In the genomic region with DNA sequence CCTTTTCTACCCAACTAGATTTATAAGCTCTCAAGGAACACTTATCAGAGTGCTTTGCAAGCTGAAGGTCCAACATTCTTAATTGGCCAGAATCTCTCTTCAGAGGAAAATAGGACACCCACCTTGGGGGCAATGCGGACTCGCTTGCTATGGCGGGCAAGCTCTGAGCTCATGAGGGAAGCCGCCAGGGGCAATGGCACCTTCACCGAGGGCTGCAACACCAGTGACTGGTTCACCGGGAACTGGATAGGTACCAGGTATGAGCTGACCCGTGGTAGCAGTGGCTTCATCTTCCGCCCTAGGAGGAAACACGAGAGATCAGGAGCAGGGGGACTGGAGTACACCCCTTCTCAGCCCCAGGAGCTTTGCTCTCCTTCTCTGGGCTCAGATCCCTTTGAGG, we compare ENCODE assay signal across 17 cellular contexts. TPM values are rescaled to one million over a fixed set of nuclear protein-coding genes. Genes with fewer than 3 reads are reported as not detected.
DNase-seq lines count a peak whose midpoint lies in the region; ATAC-seq and TF ChIP-seq lines count a peak whose summit lies in the region.
"Had no signal": no experiment of that assay in that cellular context is flagged by ENCODE, and none has a peak within 500 bp of the region (broad histone marks: within the 10 kb centered on the region; RNA-seq: fewer than 3 reads in every experiment).

No MANE protein-coding gene starts in this region.

- intact Hi-C loops in posterior vena cava (cut with DNase I): loop anchor here in 1 of 2 donors (2.0 kb wide), 1 partner anchor 41 kb away; no protein-coding TSS in a partner anchor

- H3K4me1 Mint-ChIP-seq in activated naive CD4-positive, alpha-beta T cell treated with anti-CD3 and anti-CD28 coated beads, Interleukin-2, amount 10 ng/mL, durations not matched to agents 7 days and 5 days: peaks cover 2% of the 10 kb centered on the region
- peaks cover 6% of the 10 kb centered on the region for H3K4me1 Mint-ChIP-seq in T-helper 17 cell
- H3K4me1 Mint-ChIP-seq: CD14-positive monocyte, H9 had no signal

- no peaks in the 10 kb centered on the region for H3K9me3 ChIP-seq in T-helper 17 cell (ENCODE audit: control insufficient read depth, low read length, poor library complexity, severe bottlenecking)
- H3K9me3 ChIP-seq: BLaER1 had no signal

- no peaks in the 10 kb centered on the region for H3K27me3 Mint-ChIP-seq in activated naive CD4-positive, alpha-beta T cell treated with anti-CD3 and anti-CD28 coated beads, Interleukin-2, amount 10 ng/mL, durations not matched to agents 7 days and 5 days
- H3K27me3 Mint-ChIP-seq in T-helper 17 cell: no peaks in the 10 kb centered on the region
- H3K27me3 Mint-ChIP-seq: CD4-positive, alpha-beta memory T cell had no signal

- peaks cover 70% of the 10 kb centered on the region for H3K36me3 Mint-ChIP-seq in activated naive CD4-positive, alpha-beta T cell treated with anti-CD3 and anti-CD28 coated beads, Interleukin-2, amount 10 ng/mL, durations not matched to agents 7 days and 5 days
- H3K36me3 Mint-ChIP-seq in T-helper 17 cell (ENCODE audit: low read depth): no peaks in the 10 kb centered on the region
- H3K36me3 Mint-ChIP-seq: CD4-positive, alpha-beta memory T cell had no signal

- H3K27ac Mint-ChIP-seq in activated naive CD4-positive, alpha-beta T cell treated with anti-CD3 and anti-CD28 coated beads, Interleukin-2, amount 10 ng/mL, durations not matched to agents 7 days and 5 days: peak overlapping the region; percentile 35
- H3K27ac Mint-ChIP-seq in T-helper 17 cell: peak overlapping the region; percentile 60
- H3K27ac Mint-ChIP-seq: H9 had no signal

- no peak overlapping the region for H3K4me3 Mint-ChIP-seq in activated naive CD4-positive, alpha-beta T cell treated with anti-CD3 and anti-CD28 coated beads, Interleukin-2, amount 10 ng/mL, durations not matched to agents 7 days and 5 days
- H3K4me3 Mint-ChIP-seq in T-helper 17 cell: no peak overlapping the region
- H3K4me3 Mint-ChIP-seq: CD14-positive monocyte; CD4-positive, alpha-beta memory T cell; H9 had no signal

- CTCF ChIA-PET in activated naive CD4-positive, alpha-beta T cell treated with anti-CD3 and anti-CD28 coated beads, Interleukin-2, amount 10 ng/mL, durations not matched to agents 7 days and 5 days (lab: Charles Lee): interaction anchor here (0.8 to 1.1 kb wide), 3 partner anchors 10 to 19 kb away, joined by 3 to 6 read pairs (median 3); no protein-coding TSS in a partner anchor

- no peak for DNase-seq in activated naive CD4-positive, alpha-beta T cell treated with anti-CD3 and anti-CD28 coated beads, Interleukin-2, amount 10 ng/mL, durations not matched to agents 7 days and 5 days
- DNase-seq in activated naive CD4-positive, alpha-beta T cell treated with Interleukin-2 at 50 U/mL for 16 hours: no peak
- DNase-seq in T-helper 17 cell (no peak), posterior vena cava (ENCODE audit: low spot score) (peak; percentile 52), NCI-H1694 treated with DMSO at 0.1 percent for 48 hours (lab: John Stamatoyannopoulos, UW) (no peak), superior temporal gyrus (ENCODE audit: extremely low spot score) (no peak)
- DNase-seq: 8988T; CD4-positive, alpha-beta memory T cell; DMS79 treated with DMSO at 0.1 percent for 48 hours; GF-D8; H9 had no signal

- ATAC-seq in T-helper 17 cell (no peak), SK-N-SH treated with all-trans-retinoic acid at 6 μM for 48 hours (no peak)

- H3K9me3 Mint-ChIP-seq in activated naive CD4-positive, alpha-beta T cell treated with anti-CD3 and anti-CD28 coated beads, Interleukin-2, amount 10 ng/mL, durations not matched to agents 7 days and 5 days: no peaks in the 10 kb centered on the region
- H3K9me3 Mint-ChIP-seq: CD14-positive monocyte; CD4-positive, alpha-beta memory T cell; H9 had no signal

TF ChIP-seq in SK-N-SH treated with all-trans-retinoic acid at 6 μM for 48 hours, 23 proteins besides CTCF, POLR2A, EP300 and RAD21:
- TF ChIP-seq ZFP30 (CRISPR knock-in tag; IDR thresholded peaks at IDR 0.05): no peak
- no peak for TF ChIP-seq ZC3H10 (CRISPR knock-in tag; IDR thresholded peaks at IDR 0.05)
- TF ChIP-seq TCF4 (CRISPR knock-in tag; IDR thresholded peaks at IDR 0.05; ENCODE audit: borderline replicate concordance): no peak
- TF ChIP-seq, protein P1, sequence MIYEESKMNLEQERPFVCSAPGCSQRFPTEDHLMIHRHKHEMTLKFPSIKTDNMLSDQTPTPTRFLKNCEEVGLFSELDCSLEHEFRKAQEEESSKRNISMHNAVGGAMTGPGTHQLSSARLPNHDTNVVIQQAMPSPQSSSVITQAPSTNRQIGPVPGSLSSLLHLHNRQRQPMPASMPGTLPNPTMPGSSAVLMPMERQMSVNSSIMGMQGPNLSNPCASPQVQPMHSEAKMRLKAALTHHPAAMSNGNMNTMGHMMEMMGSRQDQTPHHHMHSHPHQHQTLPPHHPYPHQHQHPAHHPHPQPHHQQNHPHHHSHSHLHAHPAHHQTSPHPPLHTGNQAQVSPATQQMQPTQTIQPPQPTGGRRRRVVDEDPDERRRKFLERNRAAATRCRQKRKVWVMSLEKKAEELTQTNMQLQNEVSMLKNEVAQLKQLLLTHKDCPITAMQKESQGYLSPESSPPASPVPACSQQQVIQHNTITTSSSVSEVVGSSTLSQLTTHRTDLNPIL (CRISPR knock-in tag; IDR thresholded peaks at IDR 0.05; ENCODE audit: low read depth): no peak
- TF ChIP-seq ZNF70 (CRISPR knock-in tag; IDR thresholded peaks at IDR 0.05): no peak
- TF ChIP-seq, protein P2, sequence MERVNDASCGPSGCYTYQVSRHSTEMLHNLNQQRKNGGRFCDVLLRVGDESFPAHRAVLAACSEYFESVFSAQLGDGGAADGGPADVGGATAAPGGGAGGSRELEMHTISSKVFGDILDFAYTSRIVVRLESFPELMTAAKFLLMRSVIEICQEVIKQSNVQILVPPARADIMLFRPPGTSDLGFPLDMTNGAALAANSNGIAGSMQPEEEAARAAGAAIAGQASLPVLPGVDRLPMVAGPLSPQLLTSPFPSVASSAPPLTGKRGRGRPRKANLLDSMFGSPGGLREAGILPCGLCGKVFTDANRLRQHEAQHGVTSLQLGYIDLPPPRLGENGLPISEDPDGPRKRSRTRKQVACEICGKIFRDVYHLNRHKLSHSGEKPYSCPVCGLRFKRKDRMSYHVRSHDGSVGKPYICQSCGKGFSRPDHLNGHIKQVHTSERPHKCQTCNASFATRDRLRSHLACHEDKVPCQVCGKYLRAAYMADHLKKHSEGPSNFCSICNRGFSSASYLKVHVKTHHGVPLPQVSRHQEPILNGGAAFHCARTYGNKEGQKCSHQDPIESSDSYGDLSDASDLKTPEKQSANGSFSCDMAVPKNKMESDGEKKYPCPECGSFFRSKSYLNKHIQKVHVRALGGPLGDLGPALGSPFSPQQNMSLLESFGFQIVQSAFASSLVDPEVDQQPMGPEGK (CRISPR knock-in tag; IDR thresholded peaks at IDR 0.05; ENCODE audit: borderline replicate concordance): no peak
- no peak for TF ChIP-seq TOX (CRISPR knock-in tag; IDR thresholded peaks at IDR 0.05; ENCODE audit: borderline replicate concordance)

RNA-seq across cellular contexts. Expression of a gene that starts 7.4 kb away (rescaled TPM):
- total RNA-seq in T-helper 17 cell: not detected
- total RNA-seq in posterior vena cava: not detected
- total RNA-seq: A673; CD4-positive, alpha-beta memory T cell; H1 had no signal

RNA-seq across cellular contexts. Expression of a gene that starts 12.8 kb away (rescaled TPM):
- total RNA-seq in T-helper 17 cell (1 to 10 TPM; 1.0 to 1.6 TPM), posterior vena cava (under 1 TPM; 0.24 to 0.79 TPM)

RNA-seq across cellular contexts. Expression of a gene that starts 12.8 kb away (rescaled TPM):
- total RNA-seq in T-helper 17 cell (10 to 100 TPM; 18.9 to 32.9 TPM), posterior vena cava (1 to 10 TPM; 8.4 to 8.8 TPM)

RNA-seq across cellular contexts. Expression of a gene that starts 26.5 kb away (rescaled TPM):
- total RNA-seq in T-helper 17 cell: 1 to 10 TPM; 6.3 to 7.9 TPM
- total RNA-seq in posterior vena cava: 10 to 100 TPM; 19.5 to 23.6 TPM

RNA-seq across cellular contexts. Expression of a gene that starts 29.4 kb away (rescaled TPM):
- not detected for total RNA-seq in T-helper 17 cell
- 1 to 10 TPM; 3.6 to 3.7 TPM for total RNA-seq in posterior vena cava
- total RNA-seq: CD4-positive, alpha-beta memory T cell; H1; HT-29 had no signal
